23 cellular contexts compared by ENCODE assay signal in the genomic region with DNA sequence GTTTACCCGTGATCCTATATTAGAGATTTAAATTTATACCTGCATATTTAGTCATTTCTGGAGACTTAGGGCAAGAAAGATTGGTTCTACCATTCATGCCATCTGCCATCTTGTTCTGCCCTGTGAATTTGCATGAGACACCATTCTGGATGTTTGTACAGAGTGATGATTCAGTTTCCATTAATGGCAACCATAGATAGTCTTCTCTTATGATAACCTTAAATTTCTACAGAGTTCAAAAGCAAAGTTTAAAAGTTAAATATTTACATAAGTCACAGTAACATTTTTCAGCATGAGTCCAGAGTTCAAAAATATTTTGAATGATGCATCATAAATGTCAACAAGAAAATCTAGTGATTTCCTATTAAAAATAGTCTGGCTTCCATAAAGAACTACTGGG. TPM values are rescaled to one million over a fixed set of nuclear protein-coding genes. Genes with fewer than 3 reads are reported as not detected.
DNase-seq lines count a peak whose midpoint lies in the region; ATAC-seq and TF ChIP-seq lines count a peak whose summit lies in the region.
"Had no signal": no experiment of that assay in that cellular context is flagged by ENCODE, and none has a peak within 500 bp of the region (broad histone marks: within the 10 kb centered on the region; RNA-seq: fewer than 3 reads in every experiment).

No MANE protein-coding gene starts in this region.

- H3K4me3 ChIP-seq in BLaER1 (no peak overlapping the region), choroid plexus epithelial cell (ENCODE audit: low read depth, low read length) (no peak overlapping the region), neutrophil (ENCODE audit: low read depth in 1 of 2, low read length in 1 of 2) (no peak overlapping the region)
- H3K4me3 ChIP-seq in CD8-positive, alpha-beta T cell (ENCODE audit: low read depth, low read length): no peak overlapping the region
- H3K4me3 ChIP-seq: GM23248, thoracic aorta had no signal

- no peak overlapping the region for H3K4me3 Mint-ChIP-seq in CD8-positive, alpha-beta T cell
- H3K4me3 Mint-ChIP-seq: activated CD4-positive, alpha-beta memory T cell treated with anti-CD3 and anti-CD28 coated beads, Interleukin-2, amount 10 ng/mL, durations not matched to agents 7 days and 5 days; activated naive CD4-positive, alpha-beta T cell treated with anti-CD3 and anti-CD28 coated beads, Interleukin-2, amount 50 U/mL, for 24 hours; activated T-cell treated with anti-CD3 and anti-CD28 coated beads, Interleukin-2, amount 50 U/mL, for 24 hours; mesothelial cell of epicardium; neural crest cell had no signal

- H3K4me1 Mint-ChIP-seq in CD8-positive, alpha-beta T cell (ENCODE audit: low read depth): peaks cover 56% of the 10 kb centered on the region
- H3K4me1 Mint-ChIP-seq: neural crest cell had no signal

- H3K4me1 ChIP-seq in BLaER1 (peaks cover 67% of the 10 kb centered on the region), neutrophil (ENCODE audit: control insufficient read depth in 1 of 2, insufficient read depth in 1 of 2, low read depth in 1 of 2, low read length in 1 of 2) (peaks cover 13 to 37% of the 10 kb centered on the region in 2 experiments)
- peaks cover 52% of the 10 kb centered on the region for H3K4me1 ChIP-seq in CD8-positive, alpha-beta T cell (ENCODE audit: insufficient read depth, low read length)

- CTCF ChIA-PET in CD8-positive, alpha-beta T cell (lab: Charles Lee): interaction anchor here (1.2 kb wide), 1 partner anchor 9 kb away, joined by 3 read pairs; no protein-coding TSS in a partner anchor

- no peak for ATAC-seq in CD8-positive, alpha-beta T cell
- ATAC-seq in GM19452 (IDR thresholded peaks at IDR 0.05; ENCODE audit: unreplicated experiment): no peak

- peaks cover 4% of the 10 kb centered on the region for H3K36me3 Mint-ChIP-seq in CD8-positive, alpha-beta T cell

- intact Hi-C loops in CD8-positive, alpha-beta T cell (cut with DNase I, micrococcal nuclease): loop anchor here in 1 of 2 experiments (10.0 kb wide), 1 partner anchor 60 kb away; no protein-coding TSS in a partner anchor

- no peaks in the 10 kb centered on the region for H4K20me1 ChIP-seq in BLaER1

- H3K9ac ChIP-seq in BLaER1: no peak overlapping the region
- H3K9ac ChIP-seq: GM23248 had no signal

- H3K9me3 Mint-ChIP-seq in CD8-positive, alpha-beta T cell: peaks cover 2% of the 10 kb centered on the region
- H3K9me3 Mint-ChIP-seq: activated naive CD4-positive, alpha-beta T cell treated with anti-CD3 and anti-CD28 coated beads, Interleukin-2, amount 50 U/mL, for 24 hours had no signal

- peaks cover 18% of the 10 kb centered on the region for H3K36me3 ChIP-seq in BLaER1
- no peaks in the 10 kb centered on the region for H3K36me3 ChIP-seq in neutrophil
- no peaks in the 10 kb centered on the region for H3K36me3 ChIP-seq in CD8-positive, alpha-beta T cell (ENCODE audit: insufficient read depth, low read length)
- H3K36me3 ChIP-seq: thoracic aorta had no signal

- POLR2A ChIA-PET in CD8-positive, alpha-beta T cell (lab: Charles Lee): no interaction called here

- H3K9me3 ChIP-seq in BLaER1 (peaks cover 25% of the 10 kb centered on the region), neutrophil (no peaks in the 10 kb centered on the region)
- H3K9me3 ChIP-seq in CD8-positive, alpha-beta T cell (ENCODE audit: low read length): no peaks in the 10 kb centered on the region
- H3K9me3 ChIP-seq: thoracic aorta had no signal

- H3K27ac Mint-ChIP-seq in CD8-positive, alpha-beta T cell: no peak overlapping the region
- H3K27ac Mint-ChIP-seq: activated CD4-positive, alpha-beta memory T cell treated with anti-CD3 and anti-CD28 coated beads, Interleukin-2, amount 10 ng/mL, durations not matched to agents 7 days and 5 days; activated T-cell treated with anti-CD3 and anti-CD28 coated beads, Interleukin-2, amount 50 U/mL, for 24 hours; mesothelial cell of epicardium had no signal

- peak overlapping the region; percentile 65 for H3K4me2 ChIP-seq in BLaER1

- H3K27me3 Mint-ChIP-seq in CD8-positive, alpha-beta T cell (ENCODE audit: low read depth): no peaks in the 10 kb centered on the region
- H3K27me3 Mint-ChIP-seq: activated CD4-positive, alpha-beta memory T cell treated with anti-CD3 and anti-CD28 coated beads, Interleukin-2, amount 10 ng/mL, durations not matched to agents 7 days and 5 days; CD4-positive, alpha-beta memory T cell had no signal

- DNase-seq in HT-29 (ENCODE audit: low spot score): peak; percentile 28
- peak; percentile 32 for DNase-seq in choroid plexus epithelial cell (ENCODE audit: low read depth)
- no peak for DNase-seq in CD8-positive, alpha-beta T cell
- no peak for DNase-seq in GM03348 (ENCODE audit: low spot score)
- no peak for DNase-seq in T-helper 1 cell
- DNase-seq: activated CD4-positive, alpha-beta memory T cell treated with anti-CD3 and anti-CD28 coated beads, Interleukin-2, amount 10 ng/mL, durations not matched to agents 7 days and 5 days; activated T-cell treated with anti-CD3 and anti-CD28 coated beads, Interleukin-2, amount 50 U/mL, for 24 hours; CD4-positive, alpha-beta memory T cell; cortex of kidney; foreskin melanocyte; left cardiac atrium; NCI-H1105; NCI-H2107; NCI-H524 had no signal

- no peak overlapping the region for H3K27ac ChIP-seq in BLaER1
- peak overlapping the region; percentile 37 for H3K27ac ChIP-seq in neutrophil
- no peak overlapping the region for H3K27ac ChIP-seq in CD8-positive, alpha-beta T cell (ENCODE audit: low read depth, low read length)
- H3K27ac ChIP-seq: GM23248, RWPE1 had no signal

- H3K27me3 ChIP-seq in BLaER1: no peaks in the 10 kb centered on the region
- no peaks in the 10 kb centered on the region for H3K27me3 ChIP-seq in neutrophil
- H3K27me3 ChIP-seq in CD8-positive, alpha-beta T cell (ENCODE audit: insufficient read depth, low read length): no peaks in the 10 kb centered on the region

- no peak for TF ChIP-seq CTCF in choroid plexus epithelial cell (conservative IDR thresholded peaks at IDR 0.05; ENCODE audit: low read depth, low read length)
- no peak for TF ChIP-seq CTCF in neutrophil (IDR thresholded peaks at IDR 0.05)
- no peak for TF ChIP-seq CTCF in CD8-positive, alpha-beta T cell (IDR thresholded peaks at IDR 0.05)

RNA-seq across cellular contexts. Expression of a gene that starts 23.2 kb away (rescaled TPM):
- total RNA-seq in HT-29 (2014; rRNA removed; shearing (Covaris generic)): 3.3 and 3.5 TPM in 2 replicates
- total RNA-seq in CD8-positive, alpha-beta T cell: 1 to 10 TPM; 4.6 to 5.0 TPM

Comparison
In these comparisons a context has a peak if more than half of its experiments do, and no peak if none do; other contexts are left out.
1. DNase-seq: peak in HT-29 (single experiment) and choroid plexus epithelial cell (single experiment); none in CD8-positive, alpha-beta T cell (0 of 7), GM03348 (single experiment) and T-helper 1 cell (0 of 5).